In genomic region chr2:137770161-137770560, GRCh38 we compare ENCODE assay signal across 18 cellular contexts.
DNase-seq lines count a peak whose midpoint lies in the region; FAIRE-seq and TF ChIP-seq lines count a peak whose summit lies in the region.
"Had no signal": no experiment of that assay in that cellular context is flagged by ENCODE, and none has a peak within 500 bp of the region (broad histone marks: within the 10 kb centered on the region; RNA-seq: fewer than 3 reads in every experiment).

No MANE protein-coding gene starts in this region.

- no peak overlapping the region for H3K4ac ChIP-seq in neuronal stem cell (ENCODE audit: low read length)

- peak overlapping the region; percentile 11 for H3K27ac ChIP-seq in neuronal stem cell (replicated peaks; ENCODE audit: low read length)
- H3K27ac ChIP-seq: BLaER1 had no signal

- H2BK12ac ChIP-seq in neuronal stem cell (ENCODE audit: low read length), result no peak overlapping the region

- WGBS in neuronal stem cell (ENCODE audit: extremely low coverage in 2 of 2, insufficient read length in 2 of 2, insufficient replicate concordance in 1 of 2), 2 donors, result no CpG with 5 or more reads among the region's 1 CpG

- no peak overlapping the region for H3K18ac ChIP-seq in neuronal stem cell (ENCODE audit: low read length)

- H2BK5ac ChIP-seq in neuronal stem cell (ENCODE audit: low read length), result no peak overlapping the region

- peaks cover 0 to 3% of the 10 kb centered on the region in 2 donors for H3K4me1 ChIP-seq in neuronal stem cell (ENCODE audit: control insufficient read depth in 2 of 2, insufficient read depth in 1 of 2, low read depth in 1 of 2, low read length in 2 of 2)
- H3K4me1 ChIP-seq: BLaER1 had no signal

- no peaks in the 10 kb centered on the region for H3K79me1 ChIP-seq in neuronal stem cell (ENCODE audit: low read depth, low read length)

- no peaks in the 10 kb centered on the region for H3K36me3 ChIP-seq in neuronal stem cell (replicated peaks in 1 of 2; ENCODE audit: control insufficient read depth in 2 of 2, insufficient read depth in 2 of 2, low read length in 2 of 2)
- H3K36me3 ChIP-seq: BLaER1 had no signal

- no peak overlapping the region for H4K8ac ChIP-seq in neuronal stem cell (ENCODE audit: low read depth, low read length)

- DNase-seq in D721Med (ENCODE audit: insufficient read length, low spot score), result peak; percentile 24
- DNase-seq in NCI-H524 treated with DMSO at 0.1 percent for 48 hours (lab: John Stamatoyannopoulos, UW), result peak; percentile 63
- DNase-seq in ecto neural progenitor cell (ENCODE audit: low spot score), result peak; percentile 43
- peak; percentile 2 for DNase-seq in neuronal stem cell (ENCODE audit: low spot score)
- no peak for DNase-seq in NCI-H1105 (lab: John Stamatoyannopoulos, UW)
- no peak for DNase-seq in GM13976 (ENCODE audit: low spot score)
- DNase-seq in activated CD4-positive, alpha-beta T cell treated with anti-CD3 and anti-CD28 coated beads, Interleukin-2, amount 50 U/mL, for 1 hour, result no peak
- no peak for DNase-seq in inferior parietal cortex (ENCODE audit: extremely low spot score)
- DNase-seq: 8988T; CD4-positive, alpha-beta memory T cell; DMS 273 treated with DMSO at 0.1 percent for 48 hours; DMS53; GOT3; H9 had no signal

- no peak overlapping the region for H2BK15ac ChIP-seq in neuronal stem cell (ENCODE audit: low read length)

- no peak for TF ChIP-seq CTCF in D721Med (IDR thresholded peaks at IDR 0.05; ENCODE audit: insufficient read depth, missing control alignments)
- TF ChIP-seq CTCF in GM13976 (IDR thresholded peaks at IDR 0.05; ENCODE audit: borderline replicate concordance, control extremely low read depth, extremely low read depth, insufficient read depth, missing control alignments), result no peak

- H3K9ac ChIP-seq in neuronal stem cell (ENCODE audit: low read depth, low read length, poor library complexity), result no peak overlapping the region
- H3K9ac ChIP-seq: BLaER1 had no signal

- no peaks in the 10 kb centered on the region for H3K9me3 ChIP-seq in neuronal stem cell (replicated peaks in 1 of 2; ENCODE audit: control insufficient read depth in 2 of 2, insufficient read depth in 1 of 2, low read depth in 1 of 2, low read length in 2 of 2)
- H3K9me3 ChIP-seq: BLaER1 had no signal

- in situ Hi-C loops in GM13976 (cut with MboI; ENCODE audit: low sequenced_read_pairs, unreplicated experiment), result no loop called here

- H3K27me3 ChIP-seq in neuronal stem cell (ENCODE audit: control insufficient read depth in 3 of 3, insufficient read depth in 3 of 3, low read depth in 1 of 3, low read length in 3 of 3), result no peaks in the 10 kb centered on the region
- H3K27me3 ChIP-seq: BLaER1 had no signal

- no peak overlapping the region for H3K4me2 ChIP-seq in neuronal stem cell (ENCODE audit: insufficient read depth, low read length, poor library complexity, severe bottlenecking)
- H3K4me2 ChIP-seq: BLaER1 had no signal

- H2BK120ac ChIP-seq in neuronal stem cell (ENCODE audit: low read depth, low read length), result no peak overlapping the region

- no peak overlapping the region for H3K23ac ChIP-seq in neuronal stem cell (ENCODE audit: low read depth, low read length, poor library complexity)

- no peak overlapping the region for H2AK5ac ChIP-seq in neuronal stem cell (ENCODE audit: low read depth, low read length)

- H2AFZ ChIP-seq in neuronal stem cell (ENCODE audit: low read length), result no peak overlapping the region

- no peak overlapping the region for H3K4me3 ChIP-seq in neuronal stem cell (ENCODE audit: low read length in 2 of 2)
- H3K4me3 ChIP-seq: BLaER1 had no signal

- peak; percentile 93 for FAIRE-seq in D721Med (lab: Jason Lieb, UNC)
- FAIRE-seq: G401.6, GM12891, GM18507 had no signal

- no peak overlapping the region for H4K91ac ChIP-seq in neuronal stem cell (ENCODE audit: low read depth, low read length, poor library complexity)

- H3K14ac ChIP-seq in neuronal stem cell (ENCODE audit: low read length), result no peak overlapping the region

Comparison
In these comparisons a context has a peak if more than half of its experiments do, and no peak if none do; other contexts are left out.
1. DNase-seq: peak in D721Med (single experiment), NCI-H524 treated with DMSO at 0.1 percent for 48 hours (single experiment), ecto neural progenitor cell (single experiment) and neuronal stem cell (single experiment); none in NCI-H1105 (single experiment), GM13976 (single experiment), activated CD4-positive, alpha-beta T cell treated with anti-CD3 and anti-CD28 coated beads, Interleukin-2, amount 50 U/mL, for 1 hour (single experiment) and inferior parietal cortex (single experiment).